9 cellular contexts compared by ENCODE assay signal in the genomic region with DNA sequence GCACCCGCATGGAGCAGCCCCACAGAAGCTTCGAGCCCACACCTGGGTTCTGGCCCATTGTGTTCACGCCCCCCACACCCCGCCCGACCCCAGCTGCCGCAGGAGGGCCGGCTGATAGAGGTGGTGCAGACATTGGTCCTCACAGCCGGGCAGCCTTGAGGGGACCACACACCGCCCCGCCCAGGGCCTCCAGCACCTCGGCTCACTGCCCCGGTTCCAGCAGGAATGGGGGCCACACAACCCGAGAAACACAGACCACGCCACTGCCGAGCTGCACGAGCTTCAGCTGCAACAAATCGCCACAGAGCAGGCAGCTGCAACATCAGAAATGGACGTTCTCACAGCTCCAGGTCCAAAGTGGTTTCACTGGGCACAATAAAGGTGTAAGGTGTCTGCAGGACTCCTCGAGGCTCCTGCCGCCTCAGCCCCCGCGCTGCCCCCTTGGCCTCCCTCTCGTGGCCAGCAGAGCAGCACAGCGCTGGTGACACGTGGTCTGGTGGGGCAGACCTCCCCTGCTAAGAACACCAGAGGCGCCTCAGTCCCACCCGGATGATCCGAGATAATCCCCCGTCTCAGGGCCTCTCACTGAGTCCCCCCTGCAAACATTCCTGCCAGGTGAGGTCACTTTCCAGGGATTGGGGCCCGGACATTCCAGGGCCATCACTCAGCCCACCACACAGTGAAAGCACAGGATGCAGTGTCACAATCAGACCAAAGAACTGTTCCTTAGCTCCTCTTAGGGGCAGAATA.
DNase-seq lines count a peak whose midpoint lies in the region; ATAC-seq and TF ChIP-seq lines count a peak whose summit lies in the region.
"Had no signal": no experiment of that assay in that cellular context is flagged by ENCODE, and none has a peak within 500 bp of the region (broad histone marks: within the 10 kb centered on the region; RNA-seq: fewer than 3 reads in every experiment).

No MANE protein-coding gene starts in this region.

- H3K4me2 ChIP-seq in mesenchymal stem cell (ENCODE audit: low read length, poor library complexity, severe bottlenecking): peak overlapping the region; percentile 49

- peak overlapping the region; percentile 14 to 26 for H2BK12ac ChIP-seq in mesenchymal stem cell (ENCODE audit: low read length in 2 of 2)

- peak overlapping the region; percentile 75 for H2BK120ac ChIP-seq in mesenchymal stem cell (ENCODE audit: low read depth, low read length)

- H3K4me1 ChIP-seq in HUES48 (ENCODE audit: control insufficient read depth, insufficient read depth, low read length): peaks cover 20% of the 10 kb centered on the region
- H3K4me1 ChIP-seq in mesenchymal stem cell (ENCODE audit: control insufficient read depth, insufficient read depth, low read depth, low read length): peaks cover 42% of the 10 kb centered on the region

- H2AFZ ChIP-seq in mesenchymal stem cell (ENCODE audit: low read depth, low read length): peak overlapping the region; percentile 18

- peak overlapping the region; percentile 20 for H4K91ac ChIP-seq in mesenchymal stem cell (ENCODE audit: low read length)

- H3K79me1 ChIP-seq in mesenchymal stem cell (replicated peaks; ENCODE audit: low read length, poor library complexity, severe bottlenecking): no peaks in the 10 kb centered on the region

- DNase-seq in AG04449 (ENCODE audit: low read depth, low spot score) (peak; percentile 56), dedifferentiated amniotic fluid mesenchymal stem cell (ENCODE audit: extremely low spot score) (peak; percentile 73), mesenchymal stem cell (peak; percentile 93), COLO668 (lab: John Stamatoyannopoulos, UW; ENCODE audit: unreplicated experiment) (no peak), globus pallidus (ENCODE audit: low spot score) (no peak)
- DNase-seq in activated CD8-positive, alpha-beta memory T cell treated with anti-CD3 and anti-CD28 coated beads, Interleukin-2, amount 50 U/mL, for 4 hours: no peak
- DNase-seq: effector CD8-positive, alpha-beta T cell had no signal

- H3K9ac ChIP-seq in HUES48 (ENCODE audit: low read depth, low read length) (peak overlapping the region; percentile 30; the same call in 1 of the 2 replicates), mesenchymal stem cell (ENCODE audit: low read length) (peak overlapping the region; percentile 50)

- peak overlapping the region; percentile 14 to 22 for H3K18ac ChIP-seq in mesenchymal stem cell (ENCODE audit: low read depth in 1 of 2, low read length in 2 of 2)

- H3K14ac ChIP-seq in mesenchymal stem cell (ENCODE audit: low read length in 2 of 2): peak overlapping the region in 1 of 2 experiments; percentile 19

- POLR2A ChIA-PET in AG04449 (lab: Yijun Ruan, JAX): interaction anchor here (0.6 to 1.8 kb wide), 4 partner anchors 17 to 126 kb away, joined by 3 to 11 read pairs (median 4); no protein-coding TSS in a partner anchor

- CTCF ChIA-PET in AG04449 (lab: Yijun Ruan, JAX): interaction anchor here (0.6 to 2.4 kb wide), 7 partner anchors 11 to 126 kb away, joined by 3 to 8 read pairs (median 4); no protein-coding TSS in a partner anchor

- H3K9me3 ChIP-seq in HUES48 (ENCODE audit: control insufficient read depth, insufficient read depth, low read length): no peaks in the 10 kb centered on the region
- H3K9me3 ChIP-seq in mesenchymal stem cell (ENCODE audit: control insufficient read depth, low read length): peaks cover 3% of the 10 kb centered on the region

- H2AK5ac ChIP-seq in mesenchymal stem cell (ENCODE audit: low read length, severe bottlenecking): peak overlapping the region; percentile 11

- peak overlapping the region; percentile 67 for H4K8ac ChIP-seq in mesenchymal stem cell (ENCODE audit: low read length)

- peaks cover 24% of the 10 kb centered on the region; the same call in 1 of the 2 replicates for H3K27me3 ChIP-seq in HUES48 (ENCODE audit: control insufficient read depth, insufficient read depth, low read length)
- H3K27me3 ChIP-seq in mesenchymal stem cell (ENCODE audit: control insufficient read depth in 1 of 2, insufficient read depth in 1 of 2, low read length in 2 of 2): peaks cover 0 to 16% of the 10 kb centered on the region in 2 experiments

- no peak for ATAC-seq in GM19452 (IDR thresholded peaks at IDR 0.05; ENCODE audit: unreplicated experiment)

- peak; percentile 46 for TF ChIP-seq CTCF in AG04449 (IDR thresholded peaks at IDR 0.05; ENCODE audit: insufficient read depth, low read length, missing control alignments)

- no peaks in the 10 kb centered on the region for H3K36me3 ChIP-seq in HUES48 (ENCODE audit: control insufficient read depth, insufficient read depth, low read length)
- no peaks in the 10 kb centered on the region for H3K36me3 ChIP-seq in mesenchymal stem cell (ENCODE audit: control insufficient read depth in 1 of 2, insufficient read depth in 2 of 2, low read depth in 1 of 2, low read length in 2 of 2)

- peak overlapping the region; percentile 48 for H2BK5ac ChIP-seq in mesenchymal stem cell (ENCODE audit: low read depth, low read length, poor library complexity, severe bottlenecking)

- H2BK15ac ChIP-seq in mesenchymal stem cell (ENCODE audit: low read depth, poor library complexity, severe bottlenecking): no peak overlapping the region

- no peak overlapping the region for H3K4me3 ChIP-seq in AG04449 (ENCODE audit: low read depth, low read length)
- peak overlapping the region; percentile 28; the same call in 1 of the 2 replicates for H3K4me3 ChIP-seq in HUES48 (ENCODE audit: low read depth, low read length)
- H3K4me3 ChIP-seq in mesenchymal stem cell (ENCODE audit: insufficient read depth in 1 of 2, low read depth in 1 of 2, low read length in 2 of 2): peak overlapping the region in 1 of 2 experiments; percentile 56

- peak overlapping the region; percentile 50 to 56 for H3K4ac ChIP-seq in mesenchymal stem cell (ENCODE audit: low read depth in 1 of 2, low read length in 2 of 2)

- peak overlapping the region; percentile 96 for H3K27ac ChIP-seq in HUES48 (ENCODE audit: low read depth, low read length)
- H3K27ac ChIP-seq in mesenchymal stem cell (ENCODE audit: low read length, poor library complexity, severe bottlenecking): peak overlapping the region; percentile 91

- H3K23ac ChIP-seq in mesenchymal stem cell (ENCODE audit: low read length in 2 of 2): no peak overlapping the region

- WGBS in mesenchymal stem cell: 42% methylated on average over 30 of the region's 30 CpGs

Comparison
In these comparisons a context has a peak if more than half of its experiments do, and no peak if none do; other contexts are left out.
1. DNase-seq: peak in AG04449 (single experiment), dedifferentiated amniotic fluid mesenchymal stem cell (single experiment) and mesenchymal stem cell (single experiment); none in COLO668 (single experiment), globus pallidus (single experiment) and activated CD8-positive, alpha-beta memory T cell treated with anti-CD3 and anti-CD28 coated beads, Interleukin-2, amount 50 U/mL, for 4 hours (single experiment).